ENCODE assay signal across 21 cellular contexts in the genomic region with DNA sequence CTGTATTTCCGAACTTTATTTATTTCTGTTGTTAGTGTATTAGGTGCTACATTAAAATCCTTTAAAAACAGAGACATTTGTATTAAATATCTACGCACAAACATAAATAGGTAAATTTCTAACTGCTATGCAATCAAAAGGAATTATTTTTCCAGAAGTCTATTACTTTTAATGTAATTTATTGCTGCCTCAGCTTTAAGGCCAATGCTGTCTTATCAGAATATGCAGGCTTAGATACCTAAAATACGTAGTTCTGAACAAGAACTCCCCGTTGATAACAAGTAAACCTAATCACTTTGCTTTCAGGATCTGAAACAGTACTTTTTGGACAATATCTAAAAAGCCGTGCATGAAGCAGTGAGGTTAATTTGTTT. TPM values are rescaled to one million over a fixed set of nuclear protein-coding genes. Genes with fewer than 3 reads are reported as not detected.
"Had no signal": no experiment of that assay in that cellular context is flagged by ENCODE, and none has a peak within 500 bp of the region (broad histone marks: within the 10 kb centered on the region; RNA-seq: fewer than 3 reads in every experiment).

No MANE protein-coding gene starts in this region.

- H3K4me1 ChIP-seq: colonic mucosa, prostate gland, suprapubic skin had no signal

- ATAC-seq: activated CD4-positive, alpha-beta T cell treated with anti-CD3 and anti-CD28 coated beads for 36 hours; activated CD8-positive, alpha-beta memory T cell treated with anti-CD3 and anti-CD28 coated beads, Interleukin-2, amount 10 ng/mL, durations not matched to agents 7 days and 5 days; left colon; T-helper 17 cell had no signal

- FAIRE-seq: islet of Langerhans had no signal

- H3K9me3 ChIP-seq: colonic mucosa, esophagus muscularis mucosa, prostate gland, suprapubic skin had no signal

- H3K4me3 Mint-ChIP-seq: activated CD4-positive, alpha-beta memory T cell treated with anti-CD3 and anti-CD28 coated beads for 36 hours; activated CD4-positive, alpha-beta T cell treated with anti-CD3 and anti-CD28 coated beads for 36 hours; activated CD8-positive, alpha-beta memory T cell treated with anti-CD3 and anti-CD28 coated beads, Interleukin-2, amount 10 ng/mL, durations not matched to agents 7 days and 5 days; activated naive CD4-positive, alpha-beta T cell treated with anti-CD3 and anti-CD28 coated beads, Interleukin-2, amount 10 ng/mL, durations not matched to agents 7 days and 5 days; stimulated activated naive CD8-positive, alpha-beta T cell treated with anti-CD3 and anti-CD28 coated beads, Interleukin-15, Interleukin-2, amounts not matched to agents 100 ng/mL and 50 ng/mL, for 24 hours; T-helper 17 cell had no signal

- DNase-seq: activated CD8-positive, alpha-beta memory T cell treated with anti-CD3 and anti-CD28 coated beads, Interleukin-2, amount 10 ng/mL, durations not matched to agents 7 days and 5 days; activated naive CD4-positive, alpha-beta T cell treated with anti-CD3 and anti-CD28 coated beads, Interleukin-2, amount 10 ng/mL, durations not matched to agents 7 days and 5 days; activated T-cell treated with anti-CD3 and anti-CD28 coated beads, Interleukin-2, amount 50 U/mL, for 1 hour; central memory CD4-positive, alpha-beta T cell; colonic mucosa; foreskin melanocyte; heart left ventricle; left colon; naive B cell; T-helper 17 cell; trophoblast cell had no signal

- H3K36me3 ChIP-seq: colonic mucosa, esophagus muscularis mucosa, heart left ventricle, prostate gland, suprapubic skin, WERI-Rb-1 had no signal

- H3K9me3 Mint-ChIP-seq: activated naive CD4-positive, alpha-beta T cell treated with anti-CD3 and anti-CD28 coated beads, Interleukin-2, amount 10 ng/mL, durations not matched to agents 7 days and 5 days; activated T-helper 2 cell treated with anti-CD3 and anti-CD28 coated beads, Interferon-gamma antibody, Interleukin-2, Interleukin-4, amounts not matched to agents 10 μg/mL and 5 μg/mL and 100 μg/mL, durations not matched to agents 14 hours and 24 hours and 36 hours; stimulated activated naive CD8-positive, alpha-beta T cell treated with anti-CD3 and anti-CD28 coated beads, Interleukin-15, Interleukin-2, amounts not matched to agents 100 ng/mL and 50 ng/mL, for 24 hours had no signal

- H3K27ac Mint-ChIP-seq: activated CD4-positive, alpha-beta memory T cell treated with anti-CD3 and anti-CD28 coated beads for 36 hours; activated CD4-positive, alpha-beta T cell treated with anti-CD3 and anti-CD28 coated beads for 36 hours; activated CD8-positive, alpha-beta memory T cell treated with anti-CD3 and anti-CD28 coated beads, Interleukin-2, amount 10 ng/mL, durations not matched to agents 7 days and 5 days; activated naive CD4-positive, alpha-beta T cell treated with anti-CD3 and anti-CD28 coated beads, Interleukin-2, amount 10 ng/mL, durations not matched to agents 7 days and 5 days; activated T-helper 2 cell treated with anti-CD3 and anti-CD28 coated beads, Interferon-gamma antibody, Interleukin-2, Interleukin-4, amounts not matched to agents 10 μg/mL and 5 μg/mL and 100 μg/mL, durations not matched to agents 14 hours and 24 hours and 36 hours; naive B cell; stimulated activated naive CD8-positive, alpha-beta T cell treated with anti-CD3 and anti-CD28 coated beads, Interleukin-15, Interleukin-2, amounts not matched to agents 100 ng/mL and 50 ng/mL, for 24 hours; T-helper 17 cell had no signal

- H3K27ac ChIP-seq: colonic mucosa, esophagus muscularis mucosa, heart left ventricle, prostate gland, suprapubic skin, WERI-Rb-1 had no signal

- H3K4me1 Mint-ChIP-seq: activated CD8-positive, alpha-beta memory T cell treated with anti-CD3 and anti-CD28 coated beads, Interleukin-2, amount 10 ng/mL, durations not matched to agents 7 days and 5 days; activated naive CD4-positive, alpha-beta T cell treated with anti-CD3 and anti-CD28 coated beads, Interleukin-2, amount 10 ng/mL, durations not matched to agents 7 days and 5 days had no signal

- H3K4me3 ChIP-seq: colonic mucosa, lung, prostate gland, suprapubic skin had no signal

- H3K36me3 Mint-ChIP-seq: activated CD4-positive, alpha-beta memory T cell treated with anti-CD3 and anti-CD28 coated beads for 36 hours; activated CD8-positive, alpha-beta memory T cell treated with anti-CD3 and anti-CD28 coated beads, Interleukin-2, amount 10 ng/mL, durations not matched to agents 7 days and 5 days; activated naive CD4-positive, alpha-beta T cell treated with anti-CD3 and anti-CD28 coated beads, Interleukin-2, amount 10 ng/mL, durations not matched to agents 7 days and 5 days; naive B cell had no signal

RNA-seq across cellular contexts. Expression of a gene that starts 33.3 kb away (rescaled TPM):
- total RNA-seq: activated CD4-positive, alpha-beta memory T cell treated with anti-CD3 and anti-CD28 coated beads for 36 hours; activated CD4-positive, alpha-beta T cell treated with anti-CD3 and anti-CD28 coated beads for 36 hours; activated CD8-positive, alpha-beta memory T cell treated with anti-CD3 and anti-CD28 coated beads, Interleukin-2, amount 10 ng/mL, durations not matched to agents 7 days and 5 days; activated T-helper 2 cell treated with anti-CD3 and anti-CD28 coated beads, Interferon-gamma antibody, Interleukin-2, Interleukin-4, amounts not matched to agents 10 μg/mL and 5 μg/mL and 100 μg/mL, durations not matched to agents 14 hours and 24 hours and 36 hours; suprapubic skin; T-helper 17 cell had no signal
